In genomic region chr11:18775492-18776292, GRCh38 we compare ENCODE assay signal across 9 cellular contexts. TPM values are rescaled to one million over a fixed set of nuclear protein-coding genes. Genes with fewer than 3 reads are reported as not detected.
DNase-seq lines count a peak whose midpoint lies in the region; ATAC-seq and TF ChIP-seq lines count a peak whose summit lies in the region.
"Had no signal": no experiment of that assay in that cellular context is flagged by ENCODE, and none has a peak within 500 bp of the region (broad histone marks: within the 10 kb centered on the region; RNA-seq: fewer than 3 reads in every experiment).

No MANE protein-coding gene starts in this region.

- H3K27ac ChIP-seq in OCI-LY1 (ENCODE audit: low read depth, low read length, poor library complexity, severe bottlenecking) = no peak overlapping the region

- H4K20me1 ChIP-seq in OCI-LY1 (ENCODE audit: insufficient read depth, low read length) = no peaks in the 10 kb centered on the region

- H3K9ac ChIP-seq in OCI-LY1 (ENCODE audit: low read length) = no peak overlapping the region

- no peaks in the 10 kb centered on the region for H3K36me3 Mint-ChIP-seq in Caco-2 (ENCODE audit: insufficient read depth, unreplicated experiment)

- H3K27me3 Mint-ChIP-seq in Caco-2 (ENCODE audit: insufficient read depth, unreplicated experiment) = peaks cover 2% of the 10 kb centered on the region

- H3K9me3 ChIP-seq in Caco-2 = no peaks in the 10 kb centered on the region
- H3K9me3 ChIP-seq in OCI-LY1 (ENCODE audit: low read length) = no peaks in the 10 kb centered on the region

- H3K4me3 ChIP-seq in Caco-2 (ENCODE audit: low read depth, low read length) (no peak overlapping the region), OCI-LY1 (ENCODE audit: low read depth, low read length, poor library complexity, severe bottlenecking) (no peak overlapping the region)

- POLR2A ChIA-PET in Caco-2 (lab: Charles Lee) = no interaction called here

- peaks cover 6% of the 10 kb centered on the region for H3K4me1 Mint-ChIP-seq in Caco-2 (ENCODE audit: low read depth, unreplicated experiment)

- BruUV-seq in Caco-2 (replicated peaks; lab: Mats Ljungman, UMichigan) = no TSS peak

- H3K36me3 ChIP-seq in Caco-2 (ENCODE audit: control insufficient read depth, insufficient read depth, low read length) = no peaks in the 10 kb centered on the region
- H3K36me3 ChIP-seq in OCI-LY1 (ENCODE audit: insufficient read depth, low read length) = no peaks in the 10 kb centered on the region

- H3K9me3 Mint-ChIP-seq in Caco-2 (ENCODE audit: unreplicated experiment) = no peaks in the 10 kb centered on the region

- no peaks in the 10 kb centered on the region for H3K4me1 ChIP-seq in Caco-2
- no peaks in the 10 kb centered on the region for H3K4me1 ChIP-seq in OCI-LY1 (ENCODE audit: insufficient read depth, low read length, severe bottlenecking)

- peak; percentile 60 for ATAC-seq in HG03196 (IDR thresholded peaks at IDR 0.05; ENCODE audit: unreplicated experiment)

- no peaks in the 10 kb centered on the region for H3K27me3 ChIP-seq in Caco-2 (replicated peaks; ENCODE audit: control insufficient read depth, insufficient read depth, low read length)
- H3K27me3 ChIP-seq in OCI-LY1 (ENCODE audit: insufficient read depth, low read length) = 0 out of 2 replicates have a peak, but pooled peaks cover 5% of the 10 kb centered on the region

- H3K79me2 ChIP-seq in OCI-LY1 (ENCODE audit: insufficient read depth, low read length) = no peaks in the 10 kb centered on the region

- H3K4me2 ChIP-seq in OCI-LY1 (ENCODE audit: low read length) = no peak overlapping the region

- CTCF ChIA-PET in Caco-2 (lab: Charles Lee) = interaction anchor here (0.9 kb wide), 1 partner anchor 11 kb away, joined by 5 read pairs; no protein-coding TSS in a partner anchor

- H3K9me2 ChIP-seq in OCI-LY1 (ENCODE audit: low read depth, low read length) = no peaks in the 10 kb centered on the region

- intact Hi-C loops in Caco-2 (cut with micrococcal nuclease; ENCODE audit: unreplicated experiment) = loop anchor here (1.0 kb wide), 2 partner anchors 27 to 78 kb away; no protein-coding TSS in a partner anchor
- intact Hi-C loops in head of caudate nucleus (cut with DNase I) = no loop called here

- TF ChIP-seq CTCF in Caco-2 (IDR thresholded peaks at IDR 0.05; ENCODE audit: insufficient read depth in 1 of 2, low read depth in 1 of 2, low read length in 1 of 2, severe bottlenecking in 1 of 2, unreplicated experiment in 1 of 2) (peak; percentile 89), OCI-LY1 (IDR thresholded peaks at IDR 0.05; ENCODE audit: low read length) (peak; percentile 89)

- H3K4me3 Mint-ChIP-seq in Caco-2 (ENCODE audit: unreplicated experiment) = no peak overlapping the region

- no peaks in the 10 kb centered on the region for H3F3A ChIP-seq in OCI-LY1 (ENCODE audit: insufficient read depth, low read length)

- no peak overlapping the region for H3K27ac Mint-ChIP-seq in Caco-2 (ENCODE audit: unreplicated experiment)

- H2AFZ ChIP-seq in OCI-LY1 (ENCODE audit: low read length) = no peak overlapping the region

- DNase-seq in Caco-2 (peak; percentile 79 to 85), GM19238 (ENCODE audit: insufficient read length, low spot score) (peak; percentile 56), head of caudate nucleus (peak in 41 of 42 donors; percentile 27 to 82 (median 62)), inferior parietal cortex (ENCODE audit: extremely low spot score) (no peak)
- peak; percentile 84 to 85 for DNase-seq in activated T-cell treated with anti-CD3 and anti-CD28 coated beads, Interleukin-2, amount 50 U/mL, for 48 hours
- peak; percentile 23 to 74 for DNase-seq in stimulated activated CD4-positive, alpha-beta T cell treated with anti-CD3 and anti-CD28 coated beads, Interleukin-12 subunit alpha, Interleukin-12 subunit beta, amount 100 ng/mL, for 24 hours (ENCODE audit: low read depth in 2 of 2)

RNA-seq across cellular contexts. Expression of gene PTPN5, which starts 15.9 kb away (rescaled TPM):
- not detected in 2 replicates for total RNA-seq in Caco-2 (2022)
- total RNA-seq: activated CD8-positive, alpha-beta memory T cell treated with anti-CD3 and anti-CD28 coated beads for 36 hours had no signal

RNA-seq across cellular contexts. Expression of gene IGSF22, which starts 49.7 kb away (rescaled TPM):
- not detected in 2 replicates for total RNA-seq in Caco-2 (2022)
